In the genomic region with DNA sequence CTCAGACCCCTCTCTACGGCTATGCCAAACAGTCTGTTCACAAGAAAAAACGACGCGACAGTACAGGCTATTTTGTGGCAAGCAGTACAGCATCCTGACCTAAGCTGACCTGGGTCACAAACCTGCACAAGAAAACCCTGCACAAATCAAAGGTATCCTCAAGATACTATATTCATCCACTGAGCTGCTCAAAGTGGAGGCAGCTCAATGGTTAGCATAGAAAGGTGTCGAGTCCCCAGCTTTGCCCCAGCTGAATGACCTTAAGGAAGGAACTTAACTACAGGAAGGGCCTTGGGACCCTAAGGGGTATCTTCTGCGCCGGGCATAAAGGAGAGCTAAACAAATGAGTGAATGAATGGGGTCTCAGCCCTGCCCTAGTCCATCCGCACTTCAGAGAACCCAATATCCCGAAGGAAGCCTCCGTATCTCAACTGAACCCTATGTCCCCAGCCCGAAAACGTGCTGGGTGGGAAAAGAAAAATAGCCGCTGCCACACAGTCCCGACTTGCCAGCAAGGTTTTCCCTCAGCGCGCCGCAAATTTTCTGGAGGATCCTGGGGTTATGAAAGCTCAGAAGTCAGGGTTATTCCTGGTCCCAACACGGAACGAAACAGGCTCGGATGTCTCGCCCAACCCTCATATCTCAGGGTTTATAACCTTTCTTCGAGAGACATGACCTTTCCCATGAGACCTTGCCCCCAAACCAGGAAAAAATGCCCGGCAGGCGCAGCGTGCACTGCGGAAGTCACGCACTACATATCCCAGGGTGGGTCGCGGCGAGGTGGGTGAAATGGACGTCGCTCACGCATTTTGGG, we compare ENCODE assay signal across 8 cellular contexts. TPM values are rescaled to one million over a fixed set of nuclear protein-coding genes. Genes with fewer than 3 reads are reported as not detected.
A peak's percentile ranks its signal among the peaks of the same experiment; 100 is the strongest.
DNase-seq lines count a peak whose midpoint lies in the region; ATAC-seq and TF ChIP-seq lines count a peak whose summit lies in the region.

TSS of gene FASTKD1 (minus strand) at position 706 of the 814 bp plus-strand sequence. CDS start 1,836 bp downstream, outside the sequence.

- H3K27me3 ChIP-seq in NT2/D1 (ENCODE audit: insufficient read depth, insufficient read length) = no peaks in the 10 kb centered on the region
- no peaks in the 10 kb centered on the region for H3K27me3 ChIP-seq in endodermal cell (ENCODE audit: control insufficient read depth, insufficient read depth, low read length, poor library complexity, severe bottlenecking)

- DNase-seq in CMK (ENCODE audit: low read depth) = peak; percentile 76
- peak; percentile 89 for DNase-seq in HT1080 (ENCODE audit: low read depth)
- peak; percentile 88 for DNase-seq in NT2/D1 (ENCODE audit: low read depth, low spot score)
- peak; percentile 94 for DNase-seq in activated CD8-positive, alpha-beta memory T cell treated with anti-CD3 and anti-CD28 coated beads, Interleukin-2, amount 10 ng/mL, durations not matched to agents 7 days and 5 days
- peak; percentile 97 for DNase-seq in endodermal cell
- DNase-seq in stimulated activated CD8-positive, alpha-beta memory T cell treated with anti-CD3 and anti-CD28 coated beads, Interleukin-15, amount 100 ng/mL, for 4 hours (ENCODE audit: low read depth in 2 of 2) = peak; percentile 72 to 81

- H3K27me3 Mint-ChIP-seq in activated CD8-positive, alpha-beta memory T cell treated with anti-CD3 and anti-CD28 coated beads, Interleukin-2, amount 10 ng/mL, durations not matched to agents 7 days and 5 days = no peaks in the 10 kb centered on the region
- H3K27me3 Mint-ChIP-seq in endodermal cell (ENCODE audit: insufficient read depth) = peaks cover 10% of the 10 kb centered on the region

- TF ChIP-seq CTCF in endodermal cell (conservative IDR thresholded peaks at IDR 0.05) = no peak

- H3K27ac Mint-ChIP-seq in activated CD8-positive, alpha-beta memory T cell treated with anti-CD3 and anti-CD28 coated beads, Interleukin-2, amount 10 ng/mL, durations not matched to agents 7 days and 5 days = peak within 1 kb of the TSS; percentile 83
- peak within 1 kb of the TSS; percentile 98 for H3K27ac Mint-ChIP-seq in endodermal cell

- H3K4me3 ChIP-seq in NT2/D1 (ENCODE audit: insufficient read length, low read depth) = peak within 1 kb of the TSS; percentile 79
- H3K4me3 ChIP-seq in endodermal cell (ENCODE audit: low read length) = peak within 1 kb of the TSS; percentile 95
- peak within 1 kb of the TSS; percentile 68 for H3K4me3 ChIP-seq in mesodermal cell (ENCODE audit: extremely low read depth, insufficient read depth, low read length, poor library complexity, severe bottlenecking)

- H3K9me3 Mint-ChIP-seq in activated CD8-positive, alpha-beta memory T cell treated with anti-CD3 and anti-CD28 coated beads, Interleukin-2, amount 10 ng/mL, durations not matched to agents 7 days and 5 days (ENCODE audit: low read depth) = no peaks in the 10 kb centered on the region
- H3K9me3 Mint-ChIP-seq in endodermal cell = peaks cover 12% of the 10 kb centered on the region

- peaks cover 29% of the 10 kb centered on the region for H3K4me1 Mint-ChIP-seq in activated CD8-positive, alpha-beta memory T cell treated with anti-CD3 and anti-CD28 coated beads, Interleukin-2, amount 10 ng/mL, durations not matched to agents 7 days and 5 days
- H3K4me1 Mint-ChIP-seq in endodermal cell = peaks cover 6% of the 10 kb centered on the region

- CTCF ChIA-PET in activated CD8-positive, alpha-beta memory T cell treated with anti-CD3 and anti-CD28 coated beads, Interleukin-2, amount 10 ng/mL, durations not matched to agents 7 days and 5 days (lab: Charles Lee) = interaction anchor here (0.8 to 2.6 kb wide), 5 partner anchors 9 to 120 kb away, joined by 3 to 13 read pairs (median 3); partner anchors contain the start of gene PPIG

- peak within 1 kb of the TSS; percentile 90 for H3K9ac ChIP-seq in NT2/D1 (ENCODE audit: insufficient read length, low read depth)
- H3K9ac ChIP-seq in endodermal cell (ENCODE audit: extremely low read depth, low read length, poor library complexity, severe bottlenecking) = peak within 1 kb of the TSS; percentile 55

- no peaks in the 10 kb centered on the region for H3K4me1 ChIP-seq in NT2/D1 (ENCODE audit: insufficient read depth, insufficient read length)
- H3K4me1 ChIP-seq in endodermal cell (ENCODE audit: control insufficient read depth, insufficient read depth, low read length) = peaks cover 6% of the 10 kb centered on the region
- no peaks in the 10 kb centered on the region for H3K4me1 ChIP-seq in mesodermal cell (ENCODE audit: control insufficient read depth, insufficient read depth, low read length, poor library complexity, severe bottlenecking)

- WGBS in endodermal cell (ENCODE audit: insufficient coverage in 1 of 2, insufficient read length in 1 of 2), 2 experiments = 0 to 1% methylated on average over 16 to 33 of the region's 33 CpGs
- WGBS in mesodermal cell (ENCODE audit: insufficient coverage in 2 of 2), 2 experiments = 1% methylated on average over 24 to 26 of the region's 33 CpGs

- peaks cover 14% of the 10 kb centered on the region for H3K36me3 Mint-ChIP-seq in activated CD8-positive, alpha-beta memory T cell treated with anti-CD3 and anti-CD28 coated beads, Interleukin-2, amount 10 ng/mL, durations not matched to agents 7 days and 5 days
- peaks cover 15% of the 10 kb centered on the region for H3K36me3 Mint-ChIP-seq in endodermal cell (ENCODE audit: low read depth)

- H3K9me3 ChIP-seq in NT2/D1 (ENCODE audit: insufficient read depth, low read length) = peaks cover 5% of the 10 kb centered on the region; the same call in 1 of the 2 replicates
- H3K9me3 ChIP-seq in endodermal cell (ENCODE audit: control insufficient read depth, low read length) = no peaks in the 10 kb centered on the region
- H3K9me3 ChIP-seq in mesodermal cell (ENCODE audit: control insufficient read depth, low read length) = no peaks in the 10 kb centered on the region

- H3K4me3 Mint-ChIP-seq in activated CD8-positive, alpha-beta memory T cell treated with anti-CD3 and anti-CD28 coated beads, Interleukin-2, amount 10 ng/mL, durations not matched to agents 7 days and 5 days = peak within 1 kb of the TSS; percentile 92
- H3K4me3 Mint-ChIP-seq in endodermal cell = peak within 1 kb of the TSS; percentile 97

- peak; percentile 99 for ATAC-seq in GM21360 (IDR thresholded peaks at IDR 0.05; ENCODE audit: unreplicated experiment)
- peak; percentile 97 for ATAC-seq in activated CD8-positive, alpha-beta memory T cell treated with anti-CD3 and anti-CD28 coated beads, Interleukin-2, amount 10 ng/mL, durations not matched to agents 7 days and 5 days

- H3K27ac ChIP-seq in endodermal cell (ENCODE audit: low read depth, low read length) = no peak within 1 kb of the TSS
- H3K27ac ChIP-seq in mesodermal cell (ENCODE audit: low read depth, low read length, severe bottlenecking) = peak within 1 kb of the TSS; percentile 76

- H3K36me3 ChIP-seq in NT2/D1 (ENCODE audit: insufficient read depth, insufficient read length, low read length) (peaks cover 18% of the 10 kb centered on the region), endodermal cell (ENCODE audit: control insufficient read depth, insufficient read depth, low read length) (peaks cover 9% of the 10 kb centered on the region), mesodermal cell (ENCODE audit: control insufficient read depth, insufficient read depth, low read length) (peaks cover 9% of the 10 kb centered on the region)

RNA-seq across cellular contexts. Expression of gene FASTKD1, which starts in this region (rescaled TPM):
- total RNA-seq in HT1080 (2014; rRNA removed; shearing (Covaris generic)) = 18.4 and 19.2 TPM in 2 replicates
- 17.2 and 17.8 TPM in 2 replicates for polyA plus RNA-seq in HT1080 (2015; cell fraction: cytosol; rRNA removed)
- 81.6 and 98.9 TPM in 2 replicates for polyA plus RNA-seq in HT1080 (2015; cell fraction: nucleus; rRNA removed)
- 10 to 100 TPM; 45.2 to 48.9 TPM for total RNA-seq in activated CD8-positive, alpha-beta memory T cell treated with anti-CD3 and anti-CD28 coated beads, Interleukin-2, amount 10 ng/mL, durations not matched to agents 7 days and 5 days
- total RNA-seq in endodermal cell = 10 to 100 TPM; 45.2 to 56.0 TPM
- 39.0 TPM for polyA plus RNA-seq in endodermal cell (2013, experiment 1 of 2)
- polyA plus RNA-seq in endodermal cell (2013, experiment 2 of 2) = 29.5 TPM
- polyA plus RNA-seq in mesodermal cell (2013, experiment 1 of 2) = 25.7 TPM
- 24.5 TPM for polyA plus RNA-seq in mesodermal cell (2013, experiment 2 of 2)
